ENCODE assay signal across 8 cellular contexts in the genomic region with DNA sequence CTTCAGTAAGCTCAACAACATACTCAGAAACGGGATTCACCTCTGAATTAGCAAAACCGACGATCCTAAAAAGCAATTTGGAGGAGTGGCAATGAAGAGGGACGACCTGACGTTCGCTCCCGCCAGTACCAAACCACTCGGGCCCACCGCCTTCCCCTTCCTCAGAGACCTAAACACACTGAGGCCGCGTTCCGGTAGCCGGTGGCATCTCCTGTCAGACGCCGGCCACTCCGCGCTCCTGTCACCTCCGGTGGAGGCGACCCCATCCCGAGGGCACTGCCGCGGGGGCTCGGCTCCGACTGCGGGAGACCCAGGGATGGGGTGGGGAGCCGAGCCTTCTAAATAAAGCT. TPM values are rescaled to one million over a fixed set of nuclear protein-coding genes. Genes with fewer than 3 reads are reported as not detected.
DNase-seq lines count a peak whose midpoint lies in the region; ATAC-seq, FAIRE-seq and TF ChIP-seq lines count a peak whose summit lies in the region.

No MANE protein-coding gene starts in this region.

- H3K27ac Mint-ChIP-seq in IgD-negative memory B cell, result peak overlapping the region; percentile 63 to 94 (median 91)
- peak overlapping the region; percentile 97 for H3K27ac Mint-ChIP-seq in activated T-helper 17 cell treated with anti-CD3 and anti-CD28 coated beads, Interleukin-2, amount 50 U/mL, for 72 hours

- H3K27me3 Mint-ChIP-seq in IgD-negative memory B cell, result no peaks in the 10 kb centered on the region
- no peaks in the 10 kb centered on the region for H3K27me3 Mint-ChIP-seq in activated T-helper 17 cell treated with anti-CD3 and anti-CD28 coated beads, Interleukin-2, amount 50 U/mL, for 72 hours

- no peak for TF ChIP-seq CTCF in heart left ventricle (IDR thresholded peaks at IDR 0.05)
- no peak for TF ChIP-seq CTCF in prostate gland (IDR thresholded peaks at IDR 0.05)

- no peak for FAIRE-seq in RCC 7860 (lab: Jason Lieb, UNC)

- H3K4me1 Mint-ChIP-seq in IgD-negative memory B cell, result peaks cover 11 to 15% (median 12%) of the 10 kb centered on the region in 3 donors
- H3K4me1 Mint-ChIP-seq in activated T-helper 17 cell treated with anti-CD3 and anti-CD28 coated beads, Interleukin-2, amount 50 U/mL, for 72 hours, result peaks cover 15% of the 10 kb centered on the region

- peaks cover 28 to 40% (median 33%) of the 10 kb centered on the region in 10 experiments for H3K4me1 ChIP-seq in BLaER1 treated with 17β-estradiol and CSF1 and Interleukin-3, amounts not matched to agents 10 nM and 100 nM
- H3K4me1 ChIP-seq in heart left ventricle, result peaks cover 0 to 55% (median 39%) of the 10 kb centered on the region in 12 donors
- H3K4me1 ChIP-seq in prostate gland (replicated peaks), result no peaks in the 10 kb centered on the region

- peaks cover 12 to 39% (median 25%) of the 10 kb centered on the region in 11 experiments for H3K36me3 ChIP-seq in BLaER1 treated with 17β-estradiol and CSF1 and Interleukin-3, amounts not matched to agents 10 nM and 100 nM
- H3K36me3 ChIP-seq in heart left ventricle (peaks cover 0 to 5% (median 0%) of the 10 kb centered on the region in 9 donors), prostate gland (no peaks in the 10 kb centered on the region)

- H3K27me3 ChIP-seq in BLaER1 treated with 17β-estradiol and CSF1 and Interleukin-3, amounts not matched to agents 10 nM and 100 nM, result no peaks in the 10 kb centered on the region
- H3K27me3 ChIP-seq in heart left ventricle, result no peaks in the 10 kb centered on the region
- no peaks in the 10 kb centered on the region for H3K27me3 ChIP-seq in prostate gland (replicated peaks; ENCODE audit: insufficient read depth)

- H3K9ac ChIP-seq in BLaER1 treated with 17β-estradiol and CSF1 and Interleukin-3, amounts not matched to agents 10 nM and 100 nM, result peak overlapping the region; percentile 89 to 99 (median 96)

- peak overlapping the region; percentile 85 to 100 (median 91) for H3K4me3 ChIP-seq in BLaER1 treated with 17β-estradiol and CSF1 and Interleukin-3, amounts not matched to agents 10 nM and 100 nM
- H3K4me3 ChIP-seq in heart left ventricle, result peak overlapping the region; percentile 60 to 100 (median 99)
- H3K4me3 ChIP-seq in prostate gland, result peak overlapping the region; percentile 86 to 88

- peaks cover 0 to under 1% (median 0%) of the 10 kb centered on the region in 11 experiments; a peak in 2 of 22 replicates for H3K9me3 ChIP-seq in BLaER1 treated with 17β-estradiol and CSF1 and Interleukin-3, amounts not matched to agents 10 nM and 100 nM (replicated peaks in 1 of 11)
- H3K9me3 ChIP-seq in heart left ventricle (no peaks in the 10 kb centered on the region), prostate gland (no peaks in the 10 kb centered on the region)

- DNase-seq in heart left ventricle (peak in 2 of 5 donors; percentile 31 to 34), prostate gland (ENCODE audit: low spot score) (peak; percentile 8), RCC 7860 (ENCODE audit: low spot score) (no peak)
- no peak for DNase-seq in NK-92 treated with Interleukin-12 subunit alpha and Interleukin-12 subunit beta, amount 100 ng/mL, for 24 hours (lab: John Stamatoyannopoulos, UW)

- ATAC-seq in GM21381 (IDR thresholded peaks at IDR 0.05; ENCODE audit: unreplicated experiment), result peak; percentile 17
- ATAC-seq in activated T-helper 17 cell treated with anti-CD3 and anti-CD28 coated beads, Interleukin-2, amount 50 U/mL, for 72 hours (replicated peaks), result peak; percentile 10
- peak in 2 of 4 donors; percentile 11 to 23 for ATAC-seq in heart left ventricle

- TF ChIP-seq POLR2A in heart left ventricle (IDR thresholded peaks at IDR 0.05) (no peak), prostate gland (IDR thresholded peaks at IDR 0.05) (no peak)

- intact Hi-C loops in heart left ventricle (cut with DNase I), result loop anchor here in 3 of 10 donors (2.0 to 5.0 kb wide), 4 partner anchors 46 to 247 kb away; a partner anchor contains a TSS
- intact Hi-C loops in prostate gland (cut with DNase I), result no loop called here

- no peaks in the 10 kb centered on the region for H3K9me3 Mint-ChIP-seq in IgD-negative memory B cell
- H3K9me3 Mint-ChIP-seq in activated T-helper 17 cell treated with anti-CD3 and anti-CD28 coated beads, Interleukin-2, amount 50 U/mL, for 72 hours, result no peaks in the 10 kb centered on the region

- H4K20me1 ChIP-seq in BLaER1 treated with 17β-estradiol and CSF1 and Interleukin-3, amounts not matched to agents 10 nM and 100 nM, result peaks cover 40 to 55% (median 53%) of the 10 kb centered on the region in 11 experiments; a peak in 20 of 22 replicates

- peak overlapping the region; percentile 84 to 98 (median 93) for H3K27ac ChIP-seq in BLaER1 treated with 17β-estradiol and CSF1 and Interleukin-3, amounts not matched to agents 10 nM and 100 nM
- peak overlapping the region; percentile 71 to 97 (median 93) for H3K27ac ChIP-seq in heart left ventricle
- peak overlapping the region; percentile 82 to 85 for H3K27ac ChIP-seq in prostate gland

- H3K36me3 Mint-ChIP-seq in IgD-negative memory B cell, result no peaks in the 10 kb centered on the region
- peaks cover 27% of the 10 kb centered on the region for H3K36me3 Mint-ChIP-seq in activated T-helper 17 cell treated with anti-CD3 and anti-CD28 coated beads, Interleukin-2, amount 50 U/mL, for 72 hours (ENCODE audit: low read depth)

- WGBS in heart left ventricle, 4 donors, result 0 to 1% (median 0%) methylated on average over 15 to 26 of the region's 26 CpGs
- WGBS in prostate gland, result 2% methylated on average over 22 of the region's 26 CpGs

- H3K4me2 ChIP-seq in BLaER1 treated with 17β-estradiol and CSF1 and Interleukin-3, amounts not matched to agents 10 nM and 100 nM, result peak overlapping the region; percentile 74 to 95 (median 86)

- H3K4me3 Mint-ChIP-seq in IgD-negative memory B cell, result peak overlapping the region; percentile 93 to 98 (median 98)
- peak overlapping the region; percentile 96 for H3K4me3 Mint-ChIP-seq in activated T-helper 17 cell treated with anti-CD3 and anti-CD28 coated beads, Interleukin-2, amount 50 U/mL, for 72 hours

RNA-seq across cellular contexts. Expression of a gene that starts 0.6 kb away (rescaled TPM):
- polyA plus RNA-seq in IgD-negative memory B cell, result 45.6 TPM
- 10 to 100 TPM; 26.6 to 55.2 TPM for total RNA-seq in activated T-helper 17 cell treated with anti-CD3 and anti-CD28 coated beads, Interleukin-2, amount 50 U/mL, for 72 hours
- 10 to 100 TPM; 26.6 to 40.7 (median 37.7) TPM for total RNA-seq in heart left ventricle
- polyA plus RNA-seq in heart left ventricle, result 10 to 100 TPM; 12.0 to 25.2 TPM
- 10 to 100 TPM; 28.8 to 34.1 TPM for total RNA-seq in prostate gland

RNA-seq across cellular contexts. Expression of a gene that starts 11.4 kb away (rescaled TPM):
- polyA plus RNA-seq in IgD-negative memory B cell, result 21.0 TPM
- total RNA-seq in activated T-helper 17 cell treated with anti-CD3 and anti-CD28 coated beads, Interleukin-2, amount 50 U/mL, for 72 hours, result 10 to 100 TPM; 17.4 to 42.1 TPM
- total RNA-seq in heart left ventricle, result 10 to 100 TPM in 5 of 9 donors, 1 to 10 TPM in 4; 7.4 to 12.2 (median 10.6) TPM
- polyA plus RNA-seq in heart left ventricle, result 10 to 100 TPM in 1 of 2 donors, 1 to 10 TPM in 1; 8.5 to 31.1 TPM
- 10 to 100 TPM; 13.3 to 14.2 TPM for total RNA-seq in prostate gland

RNA-seq across cellular contexts. Expression of a gene that starts 45.7 kb away (rescaled TPM):
- polyA plus RNA-seq in IgD-negative memory B cell (4.9 TPM), heart left ventricle (1 to 10 TPM; 1.4 to 1.6 TPM)
- 10 to 100 TPM in 1 of 2 donors, 1 to 10 TPM in 1; 9.7 to 16.1 TPM for total RNA-seq in activated T-helper 17 cell treated with anti-CD3 and anti-CD28 coated beads, Interleukin-2, amount 50 U/mL, for 72 hours
- total RNA-seq in heart left ventricle (1 to 10 TPM; 1.8 to 5.3 (median 4.0) TPM), prostate gland (1 to 10 TPM; 3.4 to 8.6 TPM)

RNA-seq across cellular contexts. Expression of a gene that starts 52.2 kb away (rescaled TPM):
- polyA plus RNA-seq in IgD-negative memory B cell (147 TPM), heart left ventricle (1,000 to 10,000 TPM in 1 of 2 donors, 10 to 100 TPM in 1; 89.2 to 1,101 TPM)
- total RNA-seq in activated T-helper 17 cell treated with anti-CD3 and anti-CD28 coated beads, Interleukin-2, amount 50 U/mL, for 72 hours, result 100 to 1,000 TPM; 107 to 172 TPM
- total RNA-seq in heart left ventricle (100 to 1,000 TPM; 110 to 383 (median 242) TPM), prostate gland (100 to 1,000 TPM; 215 to 303 TPM)
